Comparison of ENCODE assay signal across 18 cellular contexts in genomic region chr13:112671359-112671758, GRCh38. TPM values are rescaled to one million over a fixed set of nuclear protein-coding genes. Genes with fewer than 3 reads are reported as not detected.
A peak's percentile ranks its signal among the peaks of the same experiment; 100 is the strongest.
DNase-seq lines count a peak whose midpoint lies in the region; ATAC-seq and TF ChIP-seq lines count a peak whose summit lies in the region.
"Had no signal": no experiment of that assay in that cellular context is flagged by ENCODE, and none has a peak within 500 bp of the region (broad histone marks: within the 10 kb centered on the region; RNA-seq: fewer than 3 reads in every experiment).

No MANE protein-coding gene starts in this region.

- no peak for TF ChIP-seq POLR2A in stomach (IDR thresholded peaks at IDR 0.05)

- H3K36me3 Mint-ChIP-seq in activated CD4-positive, alpha-beta T cell treated with anti-CD3 and anti-CD28 coated beads for 36 hours (ENCODE audit: low read depth): no peaks in the 10 kb centered on the region
- H3K36me3 Mint-ChIP-seq: CD8-positive, alpha-beta T cell; IgD-negative memory B cell had no signal

- TF ChIP-seq CTCF in upper lobe of right lung (IDR thresholded peaks at IDR 0.05) (no peak), stomach (IDR thresholded peaks at IDR 0.05) (no peak)

- H3K4me3 ChIP-seq in neuronal stem cell (ENCODE audit: low read length in 2 of 2) (no peak overlapping the region), upper lobe of right lung (no peak overlapping the region), stomach (no peak overlapping the region)
- H3K4me3 ChIP-seq: BLaER1 treated with 17β-estradiol and CSF1 and Interleukin-3, amounts not matched to agents 10 nM and 100 nM; GM12878; GM23338 had no signal

- H3K4me2 ChIP-seq in neuronal stem cell (ENCODE audit: insufficient read depth, low read length, poor library complexity, severe bottlenecking): no peak overlapping the region
- H3K4me2 ChIP-seq: BLaER1 treated with 17β-estradiol and CSF1 and Interleukin-3, amounts not matched to agents 10 nM and 100 nM; GM23338 had no signal

- H3K4ac ChIP-seq in neuronal stem cell (ENCODE audit: low read length): no peak overlapping the region

- no peak overlapping the region for H3K23ac ChIP-seq in neuronal stem cell (ENCODE audit: low read depth, low read length, poor library complexity)

- H3K27ac ChIP-seq in neuronal stem cell (replicated peaks; ENCODE audit: low read length): no peak overlapping the region
- H3K27ac ChIP-seq in upper lobe of right lung: no peak overlapping the region
- no peak overlapping the region for H3K27ac ChIP-seq in stomach
- H3K27ac ChIP-seq: 22Rv1; BLaER1 treated with 17β-estradiol and CSF1 and Interleukin-3, amounts not matched to agents 10 nM and 100 nM had no signal

- H3K79me1 ChIP-seq in neuronal stem cell (ENCODE audit: low read depth, low read length): peaks cover 1% of the 10 kb centered on the region

- H3K14ac ChIP-seq in neuronal stem cell (ENCODE audit: low read length): no peak overlapping the region

- no peak overlapping the region for H4K8ac ChIP-seq in neuronal stem cell (ENCODE audit: low read depth, low read length)

- DNase-seq in activated CD8-positive, alpha-beta memory T cell treated with anti-CD3 and anti-CD28 coated beads for 24 hours: peak; percentile 28
- no peak for DNase-seq in activated CD8-positive, alpha-beta memory T cell treated with anti-CD3 and anti-CD28 coated beads, Interleukin-2, amount 50 U/mL, for 4 hours
- DNase-seq in left lobe of liver (ENCODE audit: low spot score) (peak; percentile 24), neuronal stem cell (ENCODE audit: low spot score) (no peak), upper lobe of right lung (peak; percentile 39), stomach (no peak), DMS53 treated with DMSO at 0.1 percent for 48 hours (lab: John Stamatoyannopoulos, UW; ENCODE audit: unreplicated experiment) (no peak)
- no peak for DNase-seq in activated CD4-positive, alpha-beta T cell treated with anti-CD3 and anti-CD28 coated beads for 36 hours
- DNase-seq: Calu3, EL, HCEC 1CT had no signal

- ATAC-seq in left lobe of liver (no peak), upper lobe of right lung (no peak)
- ATAC-seq in activated CD4-positive, alpha-beta T cell treated with anti-CD3 and anti-CD28 coated beads for 36 hours: no peak
- ATAC-seq: CD8-positive, alpha-beta T cell; GM12878; GM23338 had no signal

- H3K9ac ChIP-seq in neuronal stem cell (ENCODE audit: low read depth, low read length, poor library complexity): no peak overlapping the region
- H3K9ac ChIP-seq: BLaER1 treated with 17β-estradiol and CSF1 and Interleukin-3, amounts not matched to agents 10 nM and 100 nM had no signal

- no peak overlapping the region for H2BK5ac ChIP-seq in neuronal stem cell (ENCODE audit: low read length)

- H3K9me3 Mint-ChIP-seq in activated CD4-positive, alpha-beta T cell treated with anti-CD3 and anti-CD28 coated beads for 36 hours (ENCODE audit: low read depth): no peaks in the 10 kb centered on the region
- H3K9me3 Mint-ChIP-seq: CD8-positive, alpha-beta T cell; GM23338; IgD-negative memory B cell had no signal

- H2BK120ac ChIP-seq in neuronal stem cell (ENCODE audit: low read depth, low read length): no peak overlapping the region

- TF ChIP-seq EP300 in stomach (IDR thresholded peaks at IDR 0.05): no peak

- H3K4me1 ChIP-seq in neuronal stem cell (ENCODE audit: control insufficient read depth in 2 of 2, insufficient read depth in 1 of 2, low read depth in 1 of 2, low read length in 2 of 2) (peaks cover 2% of the 10 kb centered on the region in 2 donors), upper lobe of right lung (no peaks in the 10 kb centered on the region), stomach (no peaks in the 10 kb centered on the region)

- H2AFZ ChIP-seq in neuronal stem cell (ENCODE audit: low read length): no peak overlapping the region
- H2AFZ ChIP-seq: GM23338 had no signal

- H3K4me1 Mint-ChIP-seq in activated CD4-positive, alpha-beta T cell treated with anti-CD3 and anti-CD28 coated beads for 36 hours: peaks cover 26% of the 10 kb centered on the region
- H3K4me1 Mint-ChIP-seq: B cell, IgD-negative memory B cell had no signal

- H3K27me3 ChIP-seq in neuronal stem cell (ENCODE audit: control insufficient read depth in 3 of 3, insufficient read depth in 3 of 3, low read depth in 1 of 3, low read length in 3 of 3) (peaks cover 0 to 16% (median 0%) of the 10 kb centered on the region in 3 experiments), upper lobe of right lung (no peaks in the 10 kb centered on the region), stomach (peaks cover 0 to 27% (median 0%) of the 10 kb centered on the region in 3 donors)
- H3K27me3 ChIP-seq: BLaER1 treated with 17β-estradiol and CSF1 and Interleukin-3, amounts not matched to agents 10 nM and 100 nM had no signal

- no peak overlapping the region for H3K4me3 Mint-ChIP-seq in activated CD4-positive, alpha-beta T cell treated with anti-CD3 and anti-CD28 coated beads for 36 hours
- H3K4me3 Mint-ChIP-seq: B cell; CD8-positive, alpha-beta T cell; GM23338; IgD-negative memory B cell had no signal

- POLR2A ChIA-PET in activated CD4-positive, alpha-beta T cell treated with anti-CD3 and anti-CD28 coated beads for 36 hours (lab: Charles Lee): no interaction called here

- no peak overlapping the region for H2BK15ac ChIP-seq in neuronal stem cell (ENCODE audit: low read length)

- H3K9me3 ChIP-seq in neuronal stem cell (replicated peaks in 1 of 2; ENCODE audit: control insufficient read depth in 2 of 2, insufficient read depth in 1 of 2, low read depth in 1 of 2, low read length in 2 of 2) (peaks cover 0 to 1% of the 10 kb centered on the region in 2 donors), upper lobe of right lung (no peaks in the 10 kb centered on the region), stomach (no peaks in the 10 kb centered on the region)

- peak overlapping the region; percentile 5 for H3K18ac ChIP-seq in neuronal stem cell (ENCODE audit: low read length)

- no peaks in the 10 kb centered on the region for H3K27me3 Mint-ChIP-seq in activated CD4-positive, alpha-beta T cell treated with anti-CD3 and anti-CD28 coated beads for 36 hours

- intact Hi-C loops in upper lobe of right lung (cut with DNase I): no loop called here
- intact Hi-C loops in stomach (cut with DNase I; ENCODE audit: low total_unique reads): no loop called here
- intact Hi-C loops in activated CD4-positive, alpha-beta T cell treated with anti-CD3 and anti-CD28 coated beads for 36 hours (cut with DNase I, micrococcal nuclease): no loop called here

- H4K91ac ChIP-seq in neuronal stem cell (ENCODE audit: low read depth, low read length, poor library complexity): no peak overlapping the region

- CTCF ChIA-PET in activated CD4-positive, alpha-beta T cell treated with anti-CD3 and anti-CD28 coated beads for 36 hours (lab: Charles Lee): no interaction called here

- no peaks in the 10 kb centered on the region for H3K36me3 ChIP-seq in neuronal stem cell (replicated peaks in 1 of 2; ENCODE audit: control insufficient read depth in 2 of 2, insufficient read depth in 2 of 2, low read length in 2 of 2)
- H3K36me3 ChIP-seq in upper lobe of right lung: no peaks in the 10 kb centered on the region
- no peaks in the 10 kb centered on the region for H3K36me3 ChIP-seq in stomach
- H3K36me3 ChIP-seq: BLaER1 treated with 17β-estradiol and CSF1 and Interleukin-3, amounts not matched to agents 10 nM and 100 nM had no signal

- no CpG with 5 or more reads among the region's 10 CpGs for WGBS in neuronal stem cell (ENCODE audit: extremely low coverage in 2 of 2, insufficient read length in 2 of 2, insufficient replicate concordance in 1 of 2), 2 donors
- 86 to 95% (median 93%) methylated on average over 10 of the region's 10 CpGs for WGBS in stomach, 5 donors

- no peak overlapping the region for H2BK12ac ChIP-seq in neuronal stem cell (ENCODE audit: low read length)

- H3K27ac Mint-ChIP-seq in activated CD4-positive, alpha-beta T cell treated with anti-CD3 and anti-CD28 coated beads for 36 hours: no peak overlapping the region
- H3K27ac Mint-ChIP-seq: B cell; CD8-positive, alpha-beta T cell; GM23338; IgD-negative memory B cell had no signal

- H2AK5ac ChIP-seq in neuronal stem cell (ENCODE audit: low read depth, low read length): no peak overlapping the region

RNA-seq across cellular contexts. Expression of gene ATP11A, which starts 18.5 kb away (rescaled TPM):
- total RNA-seq in left lobe of liver (36.0 TPM), upper lobe of right lung (377 TPM), stomach (10 to 100 TPM in 4 of 5 donors, 1 to 10 TPM in 1; 9.9 to 70.9 (median 17.8) TPM)
- polyA plus RNA-seq in neuronal stem cell (2013, experiment 1 of 2): 22.9 TPM
- 23.4 TPM for polyA plus RNA-seq in neuronal stem cell (2013, experiment 2 of 2)
- polyA plus RNA-seq in stomach: 1 to 10 TPM; 1.1 to 2.5 (median 1.3) TPM
- 10 to 100 TPM; 42.1 to 50.7 TPM for total RNA-seq in activated CD4-positive, alpha-beta T cell treated with anti-CD3 and anti-CD28 coated beads for 36 hours

Comparison
In these comparisons a context has a peak if more than half of its experiments do, and no peak if none do; other contexts are left out.
1. DNase-seq: peak in activated CD8-positive, alpha-beta memory T cell treated with anti-CD3 and anti-CD28 coated beads for 24 hours (single experiment), left lobe of liver (single experiment) and upper lobe of right lung (single experiment); none in activated CD8-positive, alpha-beta memory T cell treated with anti-CD3 and anti-CD28 coated beads, Interleukin-2, amount 50 U/mL, for 4 hours (single experiment), neuronal stem cell (single experiment), stomach (single experiment), activated CD4-positive, alpha-beta T cell treated with anti-CD3 and anti-CD28 coated beads for 36 hours (single experiment) and DMS53 treated with DMSO at 0.1 percent for 48 hours (single experiment).